ENCODE assay signal across 15 cellular contexts in the genomic region with DNA sequence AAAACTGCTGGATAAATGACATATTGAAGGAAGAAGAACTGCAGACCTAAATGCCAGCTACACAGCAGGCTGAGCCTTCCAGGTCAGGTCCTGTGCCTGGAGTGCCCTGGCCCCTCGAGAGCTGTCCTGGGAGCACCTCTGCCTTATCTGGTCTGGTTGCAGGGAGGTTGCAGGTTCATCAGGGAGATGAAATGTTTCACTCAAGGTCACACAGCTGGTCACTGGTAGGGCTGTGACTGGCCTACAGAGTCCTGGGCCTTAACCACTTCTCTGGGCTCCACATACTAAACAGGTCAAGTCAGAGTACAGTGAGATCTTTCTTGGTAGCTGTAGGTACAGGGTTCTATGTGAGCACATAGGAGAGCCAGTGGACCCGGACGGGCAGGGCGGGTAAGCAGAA.
"Had no signal": no experiment of that assay in that cellular context is flagged by ENCODE, and none has a peak within 500 bp of the region (broad histone marks: within the 10 kb centered on the region; RNA-seq: fewer than 3 reads in every experiment).

No MANE protein-coding gene starts in this region.

- H3K27ac Mint-ChIP-seq: endodermal cell; stimulated activated naive CD8-positive, alpha-beta T cell treated with anti-CD3 and anti-CD28 coated beads, Interleukin-15, amount 100 ng/mL, for 72 hours had no signal

- DNase-seq: dorsolateral prefrontal cortex; effector CD4-positive, alpha-beta T cell; foreskin fibroblast; gastrocnemius medialis; head of caudate nucleus; left ventricle myocardium superior; lower lobe of right lung; spleen; stimulated activated CD4-positive, alpha-beta T cell treated with anti-CD3 and anti-CD28 coated beads, Interleukin-2, amount 100 ng/mL, for 48 hours; stimulated activated naive CD4-positive, alpha-beta T cell; stimulated activated naive CD8-positive, alpha-beta T cell treated with anti-CD3 and anti-CD28 coated beads, Interleukin-15, amount 100 ng/mL, for 72 hours; transverse colon had no signal

- H3K4me3 Mint-ChIP-seq: endodermal cell; natural killer cell treated with Interleukin-12 subunit alpha and Interleukin-12 subunit beta and Interleukin-15 and Interleukin-18, amount 100 ng/mL, for 72 hours; stimulated activated naive CD8-positive, alpha-beta T cell treated with anti-CD3 and anti-CD28 coated beads, Interleukin-15, amount 100 ng/mL, for 72 hours had no signal

- ATAC-seq: esophagus mucosa; gastrocnemius medialis; left ventricle myocardium superior; lower lobe of right lung; natural killer cell treated with Interleukin-12 subunit alpha and Interleukin-12 subunit beta and Interleukin-15 and Interleukin-18, amount 100 ng/mL, for 72 hours; stimulated activated naive CD8-positive, alpha-beta T cell treated with anti-CD3 and anti-CD28 coated beads, Interleukin-15, amount 100 ng/mL, for 72 hours had no signal

- H3K9me3 Mint-ChIP-seq: natural killer cell treated with Interleukin-12 subunit alpha and Interleukin-12 subunit beta and Interleukin-15 and Interleukin-18, amount 100 ng/mL, for 72 hours; stimulated activated naive CD8-positive, alpha-beta T cell treated with anti-CD3 and anti-CD28 coated beads, Interleukin-15, amount 100 ng/mL, for 72 hours had no signal

- H3K27me3 Mint-ChIP-seq: natural killer cell treated with Interleukin-12 subunit alpha and Interleukin-12 subunit beta and Interleukin-15 and Interleukin-18, amount 100 ng/mL, for 72 hours; stimulated activated naive CD8-positive, alpha-beta T cell treated with anti-CD3 and anti-CD28 coated beads, Interleukin-15, amount 100 ng/mL, for 72 hours had no signal
